In the genomic region with DNA sequence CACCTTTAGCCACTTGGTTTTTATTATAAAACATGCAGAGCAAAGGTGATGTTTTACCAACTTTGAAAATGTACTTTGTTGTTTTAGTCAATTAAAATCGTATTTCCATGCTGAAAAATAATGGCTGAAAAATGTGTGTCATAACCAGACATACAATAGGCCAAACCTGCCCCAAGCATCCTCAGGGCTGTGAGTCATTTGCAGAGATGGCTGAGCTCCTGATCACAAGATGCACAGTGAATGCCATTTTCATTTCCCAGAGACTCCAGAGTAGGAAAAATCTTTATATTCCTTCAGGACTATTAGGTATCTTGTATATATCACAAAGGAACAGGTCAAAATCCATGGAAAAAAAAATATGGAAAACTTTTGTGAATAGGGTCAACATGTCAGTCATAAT, we compare ENCODE assay signal across 19 cellular contexts.
DNase-seq lines count a peak whose midpoint lies in the region; ATAC-seq and TF ChIP-seq lines count a peak whose summit lies in the region.
"Had no signal": no experiment of that assay in that cellular context is flagged by ENCODE, and none has a peak within 500 bp of the region (broad histone marks: within the 10 kb centered on the region; RNA-seq: fewer than 3 reads in every experiment).

No MANE protein-coding gene starts in this region.

- H3K9me2 ChIP-seq in PC-3 (replicated peaks; ENCODE audit: low read length), result no peaks in the 10 kb centered on the region

- H2AFZ ChIP-seq in PC-3 (ENCODE audit: low read length), result peak overlapping the region; percentile 18; the same call in 1 of the 2 replicates

- no peak overlapping the region for H3K4me3 Mint-ChIP-seq in activated T-cell treated with anti-CD3 and anti-CD28 coated beads, Interleukin-2, amount 50 U/mL, for 24 hours
- no peak overlapping the region for H3K4me3 Mint-ChIP-seq in activated naive CD8-positive, alpha-beta T cell treated with anti-CD3 and anti-CD28 coated beads for 36 hours
- H3K4me3 Mint-ChIP-seq: activated CD8-positive, alpha-beta T cell treated with anti-CD3 and anti-CD28 coated beads for 36 hours; activated T-helper 17 cell treated with anti-CD3 and anti-CD28 coated beads, Interleukin-2, amount 50 U/mL, for 72 hours; B cell had no signal

- no peaks in the 10 kb centered on the region for H3K9me3 ChIP-seq in PC-3 (ENCODE audit: low read length)
- H3K9me3 ChIP-seq: ascending aorta, right lobe of liver, tibial nerve had no signal

- H3F3A ChIP-seq in PC-3 (ENCODE audit: low read length, unreplicated experiment), result no peaks in the 10 kb centered on the region

- CTCF ChIA-PET in PC-3 (lab: Charles Lee), result no interaction called here

- peaks cover 6% of the 10 kb centered on the region for H3K27me3 Mint-ChIP-seq in activated T-cell treated with anti-CD3 and anti-CD28 coated beads, Interleukin-2, amount 50 U/mL, for 24 hours
- H3K27me3 Mint-ChIP-seq in activated naive CD8-positive, alpha-beta T cell treated with anti-CD3 and anti-CD28 coated beads for 36 hours, result no peaks in the 10 kb centered on the region
- H3K27me3 Mint-ChIP-seq: activated CD8-positive, alpha-beta T cell treated with anti-CD3 and anti-CD28 coated beads for 36 hours; B cell had no signal

- DNase-seq in COLO829 (ENCODE audit: low spot score) (peak; percentile 31), PC-3 (peak; percentile 83), dermis blood vessel endothelial cell (peak; percentile 56), kidney tubule cell (ENCODE audit: low spot score) (peak; percentile 49), T-helper 9 cell (no peak)
- no peak for DNase-seq in activated T-cell treated with anti-CD3 and anti-CD28 coated beads, Interleukin-2, amount 50 U/mL, for 24 hours
- no peak for DNase-seq in activated naive CD8-positive, alpha-beta T cell treated with anti-CD3 and anti-CD28 coated beads for 36 hours
- DNase-seq: activated CD8-positive, alpha-beta T cell treated with anti-CD3 and anti-CD28 coated beads for 36 hours; glutamatergic neuron; KBM-7; right lobe of liver; stimulated activated CD4-positive, alpha-beta T cell treated with anti-CD3 and anti-CD28 coated beads, Interleukin-2, amount 100 ng/mL, for 48 hours; stimulated activated CD8-positive, alpha-beta memory T cell treated with anti-CD3 and anti-CD28 coated beads, Interleukin-4, amount 100 ng/mL, for 48 hours had no signal

- no TSS peak for BruUV-seq in PC-3 (replicated peaks; lab: Mats Ljungman, UMichigan)

- no peaks in the 10 kb centered on the region for H3K79me2 ChIP-seq in PC-3 (ENCODE audit: low read length)

- H3K4me3 ChIP-seq in PC-3 (ENCODE audit: low read length), result no peak overlapping the region
- H3K4me3 ChIP-seq: ascending aorta, right lobe of liver, tibial nerve had no signal

- H3K36me3 Mint-ChIP-seq in activated T-cell treated with anti-CD3 and anti-CD28 coated beads, Interleukin-2, amount 50 U/mL, for 24 hours (ENCODE audit: low read depth), result no peaks in the 10 kb centered on the region
- no peaks in the 10 kb centered on the region for H3K36me3 Mint-ChIP-seq in activated naive CD8-positive, alpha-beta T cell treated with anti-CD3 and anti-CD28 coated beads for 36 hours

- 0 out of 2 replicates have a peak overlapping the region, but pooled peaks have one; percentile 1 for H3K4me2 ChIP-seq in PC-3 (ENCODE audit: low read length)

- POLR2A ChIA-PET in PC-3 (lab: Charles Lee; ENCODE audit: unreplicated experiment), result no interaction called here

- TF ChIP-seq CTCF in PC-3 (conservative IDR thresholded peaks at IDR 0.05; ENCODE audit: low read depth, low read length), result no peak

- ATAC-seq in PC-3 (peak; percentile 89), HG03108 (IDR thresholded peaks at IDR 0.05; ENCODE audit: unreplicated experiment) (no peak)
- ATAC-seq: activated CD8-positive, alpha-beta T cell treated with anti-CD3 and anti-CD28 coated beads for 36 hours; activated T-helper 17 cell treated with anti-CD3 and anti-CD28 coated beads, Interleukin-2, amount 50 U/mL, for 72 hours; right lobe of liver had no signal

- no peaks in the 10 kb centered on the region for H3K27me3 ChIP-seq in PC-3 (ENCODE audit: low read length)
- H3K27me3 ChIP-seq: ascending aorta, tibial nerve had no signal

- H3K27ac ChIP-seq in PC-3 (ENCODE audit: low read length), result 0 out of 2 replicates have a peak overlapping the region, but pooled peaks have one; percentile 0
- H3K27ac ChIP-seq: right lobe of liver, tibial nerve, VCaP had no signal

- no peak overlapping the region for H3K9ac ChIP-seq in PC-3 (ENCODE audit: low read length)

- no peaks in the 10 kb centered on the region for H4K20me1 ChIP-seq in PC-3 (ENCODE audit: low read length)

- peaks cover 25% of the 10 kb centered on the region for H3K4me1 ChIP-seq in PC-3 (ENCODE audit: insufficient read depth, low read length)
- H3K4me1 ChIP-seq: right lobe of liver, tibial nerve had no signal

- no peaks in the 10 kb centered on the region for H3K36me3 ChIP-seq in PC-3 (ENCODE audit: low read depth, low read length)
- H3K36me3 ChIP-seq: ascending aorta, right lobe of liver, tibial nerve had no signal

- no peak overlapping the region for H3K27ac Mint-ChIP-seq in activated T-cell treated with anti-CD3 and anti-CD28 coated beads, Interleukin-2, amount 50 U/mL, for 24 hours
- no peak overlapping the region for H3K27ac Mint-ChIP-seq in activated naive CD8-positive, alpha-beta T cell treated with anti-CD3 and anti-CD28 coated beads for 36 hours
- H3K27ac Mint-ChIP-seq: activated CD8-positive, alpha-beta T cell treated with anti-CD3 and anti-CD28 coated beads for 36 hours; activated T-helper 17 cell treated with anti-CD3 and anti-CD28 coated beads, Interleukin-2, amount 50 U/mL, for 72 hours; B cell had no signal

- no peaks in the 10 kb centered on the region for H3K9me3 Mint-ChIP-seq in activated T-cell treated with anti-CD3 and anti-CD28 coated beads, Interleukin-2, amount 50 U/mL, for 24 hours
- no peaks in the 10 kb centered on the region for H3K9me3 Mint-ChIP-seq in activated naive CD8-positive, alpha-beta T cell treated with anti-CD3 and anti-CD28 coated beads for 36 hours
- H3K9me3 Mint-ChIP-seq: activated CD8-positive, alpha-beta T cell treated with anti-CD3 and anti-CD28 coated beads for 36 hours; activated T-helper 17 cell treated with anti-CD3 and anti-CD28 coated beads, Interleukin-2, amount 50 U/mL, for 72 hours had no signal

- intact Hi-C loops in PC-3 (cut with micrococcal nuclease), result no loop called here

- peaks cover 3% of the 10 kb centered on the region for H3K4me1 Mint-ChIP-seq in activated T-cell treated with anti-CD3 and anti-CD28 coated beads, Interleukin-2, amount 50 U/mL, for 24 hours (ENCODE audit: low read depth)
- H3K4me1 Mint-ChIP-seq in activated naive CD8-positive, alpha-beta T cell treated with anti-CD3 and anti-CD28 coated beads for 36 hours, result no peaks in the 10 kb centered on the region
- H3K4me1 Mint-ChIP-seq: activated T-helper 17 cell treated with anti-CD3 and anti-CD28 coated beads, Interleukin-2, amount 50 U/mL, for 72 hours had no signal

Comparison
In these comparisons a context has a peak if more than half of its experiments do, and no peak if none do; other contexts are left out.
1. DNase-seq: peak in COLO829 (single experiment), PC-3 (single experiment), dermis blood vessel endothelial cell (single experiment) and kidney tubule cell (single experiment); none in activated T-cell treated with anti-CD3 and anti-CD28 coated beads, Interleukin-2, amount 50 U/mL, for 24 hours (single experiment), activated naive CD8-positive, alpha-beta T cell treated with anti-CD3 and anti-CD28 coated beads for 36 hours (single experiment) and T-helper 9 cell (single experiment).